17 cellular contexts compared by ENCODE assay signal in genomic region chr13:46683879-46684278, GRCh38.
A peak's percentile ranks its signal among the peaks of the same experiment; 100 is the strongest.
DNase-seq lines count a peak whose midpoint lies in the region; ATAC-seq and TF ChIP-seq lines count a peak whose summit lies in the region.
"Had no signal": no experiment of that assay in that cellular context is flagged by ENCODE, and none has a peak within 500 bp of the region (broad histone marks: within the 10 kb centered on the region; RNA-seq: fewer than 3 reads in every experiment).

No MANE protein-coding gene starts in this region.

- 81 to 92% methylated on average over 1 of the region's 1 CpG for WGBS in thyroid gland, 2 donors
- 75 to 83% methylated on average over 1 of the region's 1 CpG for WGBS in lower leg skin, 2 donors

- H3K4me1 ChIP-seq in fibroblast of lung (ENCODE audit: control insufficient read depth, extremely low read depth, insufficient read depth, low read length) (peaks cover 12% of the 10 kb centered on the region), thyroid gland (peaks cover 0 to 12% of the 10 kb centered on the region in 2 donors)

- H3K27me3 Mint-ChIP-seq in progenitor cell of endocrine pancreas, result no peaks in the 10 kb centered on the region
- H3K27me3 Mint-ChIP-seq: activated naive CD8-positive, alpha-beta T cell treated with anti-CD3 and anti-CD28 coated beads for 36 hours; CD4-positive, CD25-positive, alpha-beta regulatory T cell; stimulated activated naive CD8-positive, alpha-beta T cell treated with anti-CD3 and anti-CD28 coated beads, Interleukin-15, Interleukin-2, amounts not matched to agents 100 ng/mL and 50 ng/mL, for 24 hours had no signal

- H3K36me3 ChIP-seq in fibroblast of lung (ENCODE audit: control insufficient read depth, insufficient read depth, low read length) (no peaks in the 10 kb centered on the region), thyroid gland (no peaks in the 10 kb centered on the region)
- H3K36me3 ChIP-seq: gastrocnemius medialis had no signal

- no peak overlapping the region for H3K4me2 ChIP-seq in fibroblast of lung (ENCODE audit: extremely low read depth, insufficient read depth, low read length)

- H3K4me3 ChIP-seq in NB4 (ENCODE audit: low read depth, low read length), result no peak overlapping the region
- H3K4me3 ChIP-seq in fibroblast of lung (replicated peaks in 1 of 4; ENCODE audit: control extremely low read depth in 1 of 4, insufficient read depth in 1 of 4, low read depth in 3 of 4, low read length in 4 of 4), result no peak overlapping the region
- H3K4me3 ChIP-seq in thyroid gland (replicated peaks in 1 of 3), result no peak overlapping the region
- H3K4me3 ChIP-seq in lower leg skin (ENCODE audit: low read depth, poor library complexity, severe bottlenecking), result no peak overlapping the region
- H3K4me3 ChIP-seq: gastrocnemius medialis had no signal

- H4K20me1 ChIP-seq in fibroblast of lung (ENCODE audit: control insufficient read depth, extremely low read depth, insufficient read depth, low read length), result no peaks in the 10 kb centered on the region

- TF ChIP-seq CTCF in GM10266 (IDR thresholded peaks at IDR 0.05; ENCODE audit: control insufficient read depth, insufficient read depth, low read depth, missing control alignments) (no peak), NB4 (IDR thresholded peaks at IDR 0.05; ENCODE audit: low read depth, low read length) (no peak), fibroblast of lung (conservative IDR thresholded peaks at IDR 0.05 in 1 of 2, IDR thresholded peaks at IDR 0.05 in 1 of 2; ENCODE audit: low read depth in 1 of 2, low read length in 2 of 2) (no peak), progenitor cell of endocrine pancreas (IDR thresholded peaks at IDR 0.05; ENCODE audit: unreplicated experiment) (no peak), thyroid gland (IDR thresholded peaks at IDR 0.05) (no peak), lower leg skin (IDR thresholded peaks at IDR 0.05) (no peak)

- H3K9ac ChIP-seq in fibroblast of lung (ENCODE audit: insufficient read depth, low read length), result no peak overlapping the region

- H2AFZ ChIP-seq in fibroblast of lung (ENCODE audit: low read length), result no peak overlapping the region

- peak; percentile 6 for DNase-seq in GM10266 (ENCODE audit: extremely low spot score)
- peak; percentile 20 for DNase-seq in NB4 (ENCODE audit: low read depth)
- peak; percentile 22 to 35 for DNase-seq in fibroblast of lung (ENCODE audit: low read depth in 2 of 2)
- no peak for DNase-seq in progenitor cell of endocrine pancreas (ENCODE audit: low spot score, unreplicated experiment)
- DNase-seq in thyroid gland, result no peak
- DNase-seq in lower leg skin (ENCODE audit: low spot score in 2 of 2), result no peak
- DNase-seq: activated CD8-positive, alpha-beta memory T cell treated with anti-CD3 and anti-CD28 coated beads, Interleukin-2, amount 50 U/mL, for 48 hours; activated naive CD8-positive, alpha-beta T cell treated with anti-CD3 and anti-CD28 coated beads for 36 hours; CD4-positive, CD25-positive, alpha-beta regulatory T cell; gastrocnemius medialis; KG1; NCI-H2029 treated with DMSO at 0.1 percent for 48 hours; NCI-H774; SHP77 treated with DMSO at 0.1 percent for 48 hours had no signal

- H3K9me3 ChIP-seq in fibroblast of lung (ENCODE audit: control insufficient read depth, insufficient read depth, low read depth, low read length) (no peaks in the 10 kb centered on the region), thyroid gland (no peaks in the 10 kb centered on the region)
- H3K9me3 ChIP-seq: gastrocnemius medialis had no signal

- peaks cover 37% of the 10 kb centered on the region for H3K4me1 Mint-ChIP-seq in progenitor cell of endocrine pancreas (ENCODE audit: low read depth)

- H3K27ac ChIP-seq in fibroblast of lung (ENCODE audit: insufficient read depth, low read length), result no peak overlapping the region
- H3K27ac ChIP-seq in thyroid gland, result no peak overlapping the region
- H3K27ac ChIP-seq: gastrocnemius medialis had no signal

- H3K36me3 Mint-ChIP-seq in progenitor cell of endocrine pancreas (ENCODE audit: insufficient read depth), result peaks cover 1% of the 10 kb centered on the region

- no peak for TF ChIP-seq POLR2A in NB4 (IDR thresholded peaks at IDR 0.05; ENCODE audit: extremely low read depth, insufficient read length)
- TF ChIP-seq POLR2A in thyroid gland (IDR thresholded peaks at IDR 0.05), result no peak
- TF ChIP-seq POLR2A in lower leg skin (IDR thresholded peaks at IDR 0.05), result no peak

- ATAC-seq in HG03432 (IDR thresholded peaks at IDR 0.05; ENCODE audit: unreplicated experiment), result no peak
- no peak for ATAC-seq in HG03097 (IDR thresholded peaks at IDR 0.05; ENCODE audit: low FRiP score, unreplicated experiment)

- no peaks in the 10 kb centered on the region for H3K9me3 Mint-ChIP-seq in progenitor cell of endocrine pancreas (ENCODE audit: low read depth)
- H3K9me3 Mint-ChIP-seq: activated naive CD8-positive, alpha-beta T cell treated with anti-CD3 and anti-CD28 coated beads for 36 hours; CD4-positive, CD25-positive, alpha-beta regulatory T cell; stimulated activated naive CD8-positive, alpha-beta T cell treated with anti-CD3 and anti-CD28 coated beads, Interleukin-15, Interleukin-2, amounts not matched to agents 100 ng/mL and 50 ng/mL, for 24 hours had no signal

- peak overlapping the region; percentile 46 for H3K27ac Mint-ChIP-seq in progenitor cell of endocrine pancreas
- H3K27ac Mint-ChIP-seq: activated naive CD8-positive, alpha-beta T cell treated with anti-CD3 and anti-CD28 coated beads for 36 hours; CD4-positive, CD25-positive, alpha-beta regulatory T cell; stimulated activated naive CD8-positive, alpha-beta T cell treated with anti-CD3 and anti-CD28 coated beads, Interleukin-15, Interleukin-2, amounts not matched to agents 100 ng/mL and 50 ng/mL, for 24 hours had no signal

- intact Hi-C loops in thyroid gland (cut with DNase I), result no loop called here
- intact Hi-C loops in lower leg skin (cut with DNase I; ENCODE audit: low total_unique reads), result no loop called here

- no peak overlapping the region for H3K4me3 Mint-ChIP-seq in progenitor cell of endocrine pancreas (ENCODE audit: low read depth)
- H3K4me3 Mint-ChIP-seq: activated naive CD8-positive, alpha-beta T cell treated with anti-CD3 and anti-CD28 coated beads for 36 hours; CD4-positive, CD25-positive, alpha-beta regulatory T cell; stimulated activated naive CD8-positive, alpha-beta T cell treated with anti-CD3 and anti-CD28 coated beads, Interleukin-15, Interleukin-2, amounts not matched to agents 100 ng/mL and 50 ng/mL, for 24 hours had no signal

- H3K27me3 ChIP-seq in fibroblast of lung (ENCODE audit: control insufficient read depth, insufficient read depth, low read length), result no peaks in the 10 kb centered on the region
- H3K27me3 ChIP-seq in thyroid gland, result no peaks in the 10 kb centered on the region
- H3K27me3 ChIP-seq: gastrocnemius medialis had no signal

- no peaks in the 10 kb centered on the region for H3K79me2 ChIP-seq in fibroblast of lung (ENCODE audit: control insufficient read depth, insufficient read depth, low read length)

Comparison
In these comparisons a context has a peak if more than half of its experiments do, and no peak if none do; other contexts are left out.
1. DNase-seq: peak in GM10266 (single experiment), NB4 (single experiment) and fibroblast of lung (2 of 2); none in progenitor cell of endocrine pancreas (single experiment), thyroid gland (0 of 2) and lower leg skin (0 of 2).